In the genomic region with DNA sequence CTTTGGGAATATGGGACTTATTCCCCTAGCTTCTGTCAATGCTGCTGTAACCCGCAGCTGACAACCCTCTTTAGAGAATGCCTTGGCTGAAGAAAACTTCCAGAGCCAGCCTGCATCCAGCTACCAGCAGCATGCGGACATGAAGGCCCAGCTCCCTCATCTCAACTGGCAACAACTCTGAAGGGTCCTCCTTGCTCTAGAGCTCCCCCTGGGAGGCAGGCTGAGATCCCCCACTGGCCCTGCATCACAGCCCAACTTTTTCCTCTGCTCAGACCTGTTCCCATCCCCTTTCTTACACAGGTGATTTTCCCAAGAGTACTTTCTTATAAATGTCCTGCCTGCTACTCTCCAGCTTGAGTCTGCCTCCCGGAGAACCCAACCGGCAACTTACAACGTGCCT, we compare ENCODE assay signal across 10 cellular contexts. TPM values are rescaled to one million over a fixed set of nuclear protein-coding genes. Genes with fewer than 3 reads are reported as not detected.
DNase-seq lines count a peak whose midpoint lies in the region; ATAC-seq, FAIRE-seq and TF ChIP-seq lines count a peak whose summit lies in the region.
"Had no signal": no experiment of that assay in that cellular context is flagged by ENCODE, and none has a peak within 500 bp of the region (broad histone marks: within the 10 kb centered on the region; RNA-seq: fewer than 3 reads in every experiment).

No MANE protein-coding gene starts in this region.

- H3K4me2 ChIP-seq in DOHH2 (ENCODE audit: low read length), result no peak overlapping the region

- H3K36me3 ChIP-seq in DOHH2 (ENCODE audit: control insufficient read depth, low read length), result no peaks in the 10 kb centered on the region
- no peaks in the 10 kb centered on the region for H3K36me3 ChIP-seq in RWPE2 (ENCODE audit: low read depth)
- H3K36me3 ChIP-seq: vagina had no signal

- no peaks in the 10 kb centered on the region for H4K20me1 ChIP-seq in DOHH2 (ENCODE audit: control insufficient read depth, insufficient read depth, low read depth, low read length)

- ATAC-seq in RWPE2 (ENCODE audit: low read depth) (0 out of 3 replicates have a peak, but pooled peaks have one; percentile 19), HG03139 (IDR thresholded peaks at IDR 0.05; ENCODE audit: unreplicated experiment) (no peak)

- H3K79me2 ChIP-seq in DOHH2 (ENCODE audit: control insufficient read depth, low read length), result no peaks in the 10 kb centered on the region

- no peaks in the 10 kb centered on the region for H3K9me2 ChIP-seq in DOHH2 (replicated peaks; ENCODE audit: control insufficient read depth, low read length)

- no peaks in the 10 kb centered on the region for H3F3A ChIP-seq in DOHH2 (ENCODE audit: control insufficient read depth, insufficient read depth)

- TF ChIP-seq CTCF in AG04449 (IDR thresholded peaks at IDR 0.05; ENCODE audit: insufficient read depth, low read length, missing control alignments) (peak; percentile 22), DOHH2 (IDR thresholded peaks at IDR 0.05; ENCODE audit: low read depth, low read length, poor library complexity, severe bottlenecking) (peak; percentile 81), RWPE2 (IDR thresholded peaks at IDR 0.05; ENCODE audit: poor library complexity, severe bottlenecking) (peak; percentile 44), foreskin fibroblast (IDR thresholded peaks at IDR 0.05; ENCODE audit: low read depth, low read length) (peak; percentile 30)

- H3K27ac ChIP-seq in DOHH2 (ENCODE audit: low read depth, low read length) (no peak overlapping the region), RWPE2 (ENCODE audit: poor library complexity, severe bottlenecking) (no peak overlapping the region)
- H3K27ac ChIP-seq: HL-60, vagina had no signal

- no peak overlapping the region for H3K4me3 ChIP-seq in AG04449 (ENCODE audit: low read depth, low read length)
- no peak overlapping the region for H3K4me3 ChIP-seq in DOHH2 (ENCODE audit: low read length)
- H3K4me3 ChIP-seq in RWPE2 (ENCODE audit: severe bottlenecking), result no peak overlapping the region
- no peak overlapping the region for H3K4me3 ChIP-seq in foreskin fibroblast (ENCODE audit: low read depth in 1 of 2, low read length in 2 of 2)
- H3K4me3 ChIP-seq: vagina had no signal

- 0 out of 2 replicates have a peak, but pooled peaks cover 3% of the 10 kb centered on the region for H3K4me1 ChIP-seq in DOHH2 (ENCODE audit: control insufficient read depth, low read length)
- H3K4me1 ChIP-seq in RWPE2 (ENCODE audit: insufficient read depth, poor library complexity, severe bottlenecking), result no peaks in the 10 kb centered on the region
- H3K4me1 ChIP-seq: vagina had no signal

- DNase-seq in AG04449 (ENCODE audit: low read depth, low spot score) (no peak), RWPE2 (ENCODE audit: low spot score) (no peak), foreskin fibroblast (no peak), SKM-1 treated with dmso at 0.1 percent for 144 hours (lab: John Stamatoyannopoulos, UW; ENCODE audit: unreplicated experiment) (no peak), G401 (ENCODE audit: low spot score) (no peak), H54 (ENCODE audit: insufficient read length, low spot score) (no peak)

- CTCF ChIA-PET in AG04449 (lab: Yijun Ruan, JAX), result interaction anchor here (0.8 to 11.0 kb wide), 9 partner anchors 13 to 435 kb away, joined by 3 to 444 read pairs (median 4); a partner anchor contains a TSS

- H3K9me3 ChIP-seq in DOHH2 (ENCODE audit: control insufficient read depth, insufficient read depth, low read length) (no peaks in the 10 kb centered on the region), RWPE2 (ENCODE audit: severe bottlenecking) (no peaks in the 10 kb centered on the region)
- H3K9me3 ChIP-seq: vagina had no signal

- in situ Hi-C loops in G401 (cut with HindIII; ENCODE audit: low sequenced_read_pairs), result no loop called here

- TF ChIP-seq POLR2A in H54 (IDR thresholded peaks at IDR 0.05; ENCODE audit: low read depth, low read length), result no peak

- POLR2A ChIA-PET in AG04449 (lab: Yijun Ruan, JAX), result no interaction called here

- H3K27me3 ChIP-seq in DOHH2 (ENCODE audit: control insufficient read depth, low read length) (no peaks in the 10 kb centered on the region), RWPE2 (ENCODE audit: insufficient read depth, poor library complexity, severe bottlenecking) (no peaks in the 10 kb centered on the region)
- H3K27me3 ChIP-seq: vagina had no signal

- FAIRE-seq in H54 (lab: Jason Lieb, UNC), result no peak

RNA-seq across cellular contexts. Expression of a gene that starts 18.7 kb away (rescaled TPM):
- not detected in 2 replicates for total RNA-seq in G401 (2014; rRNA removed; shearing (Covaris generic))
- total RNA-seq: vagina had no signal

RNA-seq across cellular contexts. Expression of a gene that starts 32.2 kb away (rescaled TPM):
- 10.9 and 11.4 TPM in 2 replicates for total RNA-seq in G401 (2014; rRNA removed; shearing (Covaris generic))

Comparison
In these comparisons a context has a peak if more than half of its experiments do, and no peak if none do; other contexts are left out.
1. CTCF ChIP-seq: peak in every context shown above with its lines; median percentile 81 in DOHH2; 44 in RWPE2; 30 in foreskin fibroblast; 22 in AG04449.